1 cellular context compared by ENCODE assay signal in genomic region chr14:76947078-76947837, GRCh38.
TF ChIP-seq lines count a peak whose summit lies in the region.

No MANE protein-coding gene starts in this region.

TF ChIP-seq in HepG2, 621 proteins besides CTCF, POLR2A, EP300 and RAD21 (continued from another document):
- no peak for TF ChIP-seq DNMT3B (CRISPR knock-in tag; conservative IDR thresholded peaks at IDR 0.05)
- TF ChIP-seq DNMT1 (CRISPR knock-in tag; IDR thresholded peaks at IDR 0.05), result no peak
- no peak for TF ChIP-seq ZNF749 (CRISPR knock-in tag; IDR thresholded peaks at IDR 0.05; ENCODE audit: borderline replicate concordance)
- no peak for TF ChIP-seq ZNF136 (CRISPR knock-in tag; IDR thresholded peaks at IDR 0.05; ENCODE audit: low read depth)
- no peak for TF ChIP-seq ZNF775 (CRISPR knock-in tag; IDR thresholded peaks at IDR 0.05; ENCODE audit: borderline replicate concordance)
- no peak for TF ChIP-seq ZNF431 (CRISPR knock-in tag; IDR thresholded peaks at IDR 0.05; ENCODE audit: borderline replicate concordance, low read depth)
- TF ChIP-seq, protein P1, sequence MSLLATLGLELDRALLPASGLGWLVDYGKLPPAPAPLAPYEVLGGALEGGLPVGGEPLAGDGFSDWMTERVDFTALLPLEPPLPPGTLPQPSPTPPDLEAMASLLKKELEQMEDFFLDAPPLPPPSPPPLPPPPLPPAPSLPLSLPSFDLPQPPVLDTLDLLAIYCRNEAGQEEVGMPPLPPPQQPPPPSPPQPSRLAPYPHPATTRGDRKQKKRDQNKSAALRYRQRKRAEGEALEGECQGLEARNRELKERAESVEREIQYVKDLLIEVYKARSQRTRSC (CRISPR knock-in tag; IDR thresholded peaks at IDR 0.05; ENCODE audit: low read depth), result no peak
- TF ChIP-seq UBTF (CRISPR knock-in tag; IDR thresholded peaks at IDR 0.05), result no peak; the same call in 1 of the 2 replicates
- no peak; the same call in 1 of the 2 replicates for TF ChIP-seq REPIN1 (CRISPR knock-in tag; IDR thresholded peaks at IDR 0.05; ENCODE audit: borderline replicate concordance, low read depth)
- no peak for TF ChIP-seq ETV5 (CRISPR knock-in tag; IDR thresholded peaks at IDR 0.05; ENCODE audit: borderline replicate concordance)
- no peak for TF ChIP-seq MAF1 (CRISPR knock-in tag; IDR thresholded peaks at IDR 0.05; ENCODE audit: borderline replicate concordance)
- TF ChIP-seq ZMYM2 (CRISPR knock-in tag; IDR thresholded peaks at IDR 0.05), result no peak
- no peak for TF ChIP-seq PBX3 (CRISPR knock-in tag; IDR thresholded peaks at IDR 0.05; ENCODE audit: borderline replicate concordance)
- TF ChIP-seq ZNF543 (CRISPR knock-in tag; IDR thresholded peaks at IDR 0.05), result no peak
